In genomic region chr19:14950421-14950820, GRCh38 we compare ENCODE assay signal across 4 cellular contexts. TPM values are rescaled to one million over a fixed set of nuclear protein-coding genes. Genes with fewer than 3 reads are reported as not detected.
"Had no signal": no experiment of that assay in that cellular context is flagged by ENCODE, and none has a peak within 500 bp of the region (broad histone marks: within the 10 kb centered on the region; RNA-seq: fewer than 3 reads in every experiment).

No MANE protein-coding gene starts in this region.

- H3K4me3 ChIP-seq: GM12878 had no signal

- DNase-seq: GDM1, GF-D8 had no signal

- ATAC-seq: GM12878 had no signal

RNA-seq across cellular contexts. Expression of gene OR7C2, which starts 9.1 kb away (rescaled TPM):
- total RNA-seq: G401, GM12878 had no signal
- polyA plus RNA-seq: GM12878 had no signal

RNA-seq across cellular contexts. Expression of gene SLC1A6, which starts 29.2 kb away (rescaled TPM):
- total RNA-seq: GM12878 had no signal
